ENCODE assay signal across 10 cellular contexts in the genomic region with DNA sequence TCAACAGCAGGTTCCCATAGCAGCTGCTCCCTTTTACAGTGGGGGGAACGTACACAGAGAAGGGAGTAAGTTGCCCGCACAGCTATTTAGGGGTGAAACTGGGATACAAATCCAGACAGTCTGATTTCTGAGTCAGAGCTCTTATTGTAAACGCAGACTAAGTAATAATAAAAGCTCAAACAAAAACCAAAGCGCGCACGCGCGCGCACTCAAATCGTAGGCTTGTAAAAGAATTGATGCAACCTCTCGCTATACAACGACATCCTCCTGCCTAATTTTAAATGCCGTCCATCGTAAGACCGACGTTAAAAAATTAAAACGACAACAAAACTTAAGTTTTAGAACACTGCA. TPM values are rescaled to one million over a fixed set of nuclear protein-coding genes. Genes with fewer than 3 reads are reported as not detected.
DNase-seq lines count a peak whose midpoint lies in the region; ATAC-seq, FAIRE-seq and TF ChIP-seq lines count a peak whose summit lies in the region.
"Had no signal": no experiment of that assay in that cellular context is flagged by ENCODE, and none has a peak within 500 bp of the region (broad histone marks: within the 10 kb centered on the region; RNA-seq: fewer than 3 reads in every experiment).

No MANE protein-coding gene starts in this region.

- H3K4me1 ChIP-seq in RWPE2 (ENCODE audit: insufficient read depth, poor library complexity, severe bottlenecking) (no peaks in the 10 kb centered on the region), OCI-LY7 (ENCODE audit: insufficient read depth, low read length, poor library complexity, severe bottlenecking) (no peaks in the 10 kb centered on the region)

- H3K4me3 ChIP-seq in RWPE2 (ENCODE audit: severe bottlenecking) (peak overlapping the region; percentile 58), bronchial epithelial cell (ENCODE audit: low read depth, low read length) (peak overlapping the region; percentile 41), OCI-LY7 (ENCODE audit: low read depth, low read length, poor library complexity, severe bottlenecking) (no peak overlapping the region)

- ATAC-seq in RWPE2 (ENCODE audit: low read depth), result peak; percentile 43

- BruUV-seq in OCI-LY7 (replicated peaks; lab: Mats Ljungman, UMichigan), result no TSS peak

- intact Hi-C loops in OCI-LY7 (cut with micrococcal nuclease; ENCODE audit: unreplicated experiment), result no loop called here

- DNase-seq in NCI-H2171 treated with DMSO at 0.1 percent for 48 hours (lab: John Stamatoyannopoulos, UW), result peak; percentile 52
- DNase-seq in NCI-H2171 (lab: John Stamatoyannopoulos, UW), result no peak
- DNase-seq in RWPE2 (ENCODE audit: low spot score), result no peak
- DNase-seq in bronchial epithelial cell (ENCODE audit: low read depth), result peak; percentile 70
- peak; percentile 23 for DNase-seq in kidney tubule cell (ENCODE audit: low spot score)
- DNase-seq in stimulated activated CD4-positive, alpha-beta T cell treated with anti-CD3 and anti-CD28 coated beads, Interleukin-4, amount 100 ng/mL, for 1 hour, result peak; percentile 64
- no peak for DNase-seq in D721Med (ENCODE audit: insufficient read length, low spot score)
- DNase-seq in OCI-LY7 (ENCODE audit: low spot score), result no peak
- DNase-seq: DND-41 had no signal

- H3K36me3 ChIP-seq in RWPE2 (ENCODE audit: low read depth) (no peaks in the 10 kb centered on the region), bronchial epithelial cell (ENCODE audit: control insufficient read depth, insufficient read depth, low read length) (no peaks in the 10 kb centered on the region), OCI-LY7 (ENCODE audit: insufficient read depth, low read length) (no peaks in the 10 kb centered on the region)

- H3K9me2 ChIP-seq in OCI-LY7 (ENCODE audit: insufficient read depth, low read length), result no peaks in the 10 kb centered on the region

- TF ChIP-seq CTCF in RWPE2 (IDR thresholded peaks at IDR 0.05; ENCODE audit: poor library complexity, severe bottlenecking) (no peak), bronchial epithelial cell (IDR thresholded peaks at IDR 0.05; ENCODE audit: insufficient read depth, low read length, severe bottlenecking) (no peak), D721Med (IDR thresholded peaks at IDR 0.05; ENCODE audit: insufficient read depth, missing control alignments) (no peak), OCI-LY7 (conservative IDR thresholded peaks at IDR 0.05; ENCODE audit: low read length) (no peak)

- no peak overlapping the region for H2AFZ ChIP-seq in OCI-LY7 (ENCODE audit: low read length)

- H3K27me3 ChIP-seq in RWPE2 (ENCODE audit: insufficient read depth, poor library complexity, severe bottlenecking), result peaks cover 12% of the 10 kb centered on the region
- H3K27me3 ChIP-seq in bronchial epithelial cell (ENCODE audit: control insufficient read depth, insufficient read depth, low read length), result peaks cover 21% of the 10 kb centered on the region

- peak overlapping the region; percentile 24 for H3K27ac ChIP-seq in RWPE2 (ENCODE audit: poor library complexity, severe bottlenecking)
- no peak overlapping the region for H3K27ac ChIP-seq in OCI-LY7 (ENCODE audit: low read depth, low read length, poor library complexity, severe bottlenecking)

- FAIRE-seq in bronchial epithelial cell (lab: Jason Lieb, UNC), result no peak
- no peak for FAIRE-seq in D721Med (lab: Jason Lieb, UNC)
- FAIRE-seq: endometrium had no signal

- no peaks in the 10 kb centered on the region for H4K20me1 ChIP-seq in OCI-LY7 (ENCODE audit: insufficient read depth, low read length)

- POLR2A ChIA-PET in OCI-LY7 (lab: Charles Lee), result no interaction called here

- CTCF ChIA-PET in OCI-LY7 (lab: Charles Lee; ENCODE audit: unreplicated experiment), result interaction anchor here (0.6 kb wide), 1 partner anchor 20 kb away, joined by 10 read pairs; no protein-coding TSS in a partner anchor

- H3K9me3 ChIP-seq in RWPE2 (ENCODE audit: severe bottlenecking), result no peaks in the 10 kb centered on the region
- H3K9me3 ChIP-seq in OCI-LY7 (ENCODE audit: low read length), result no peaks in the 10 kb centered on the region

- no peak overlapping the region for H3K4me2 ChIP-seq in OCI-LY7 (ENCODE audit: low read length)

- no peaks in the 10 kb centered on the region for H3K79me2 ChIP-seq in OCI-LY7 (ENCODE audit: insufficient read depth, low read depth, low read length)

RNA-seq across cellular contexts. Expression of a gene that starts 0.7 kb away (rescaled TPM):
- 1.1 and 1.4 TPM in 2 replicates for total RNA-seq in bronchial epithelial cell
- total RNA-seq in OCI-LY7 (2014; rRNA removed; shearing (Covaris generic)), result not detected in 2 replicates
- not detected in 2 replicates for total RNA-seq in OCI-LY7 (2022)

Comparison
In these comparisons a context has a peak if more than half of its experiments do, and no peak if none do; other contexts are left out.
1. DNase-seq: peak in NCI-H2171 treated with DMSO at 0.1 percent for 48 hours (single experiment), bronchial epithelial cell (single experiment), kidney tubule cell (single experiment) and stimulated activated CD4-positive, alpha-beta T cell treated with anti-CD3 and anti-CD28 coated beads, Interleukin-4, amount 100 ng/mL, for 1 hour (single experiment); none in NCI-H2171 (single experiment), RWPE2 (single experiment), D721Med (single experiment) and OCI-LY7 (single experiment).